17 cellular contexts compared by ENCODE assay signal in the genomic region with DNA sequence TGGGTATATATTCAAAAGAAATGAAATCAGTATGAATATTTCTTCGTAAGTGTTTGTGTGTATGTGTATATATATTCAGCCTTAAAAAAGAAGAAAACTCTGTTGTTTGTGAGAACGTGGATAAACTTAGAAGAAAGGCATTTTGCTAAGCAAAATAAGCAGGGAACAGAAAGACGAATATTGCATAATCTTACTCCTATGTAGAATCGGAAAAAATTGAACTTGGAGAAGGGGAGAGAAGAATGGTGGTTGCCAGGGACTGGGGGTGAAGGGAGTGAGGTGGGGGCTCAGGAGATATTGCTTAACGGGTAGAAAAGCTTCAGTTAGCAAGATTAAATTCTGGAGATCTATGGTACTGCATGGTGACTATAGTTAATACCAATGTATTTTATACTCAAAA. TPM values are rescaled to one million over a fixed set of nuclear protein-coding genes. Genes with fewer than 3 reads are reported as not detected.
A peak's percentile ranks its signal among the peaks of the same experiment; 100 is the strongest.
DNase-seq lines count a peak whose midpoint lies in the region; TF ChIP-seq lines count a peak whose summit lies in the region.
"Had no signal": no experiment of that assay in that cellular context is flagged by ENCODE, and none has a peak within 500 bp of the region (broad histone marks: within the 10 kb centered on the region; RNA-seq: fewer than 3 reads in every experiment).

No MANE protein-coding gene starts in this region.

- peaks cover 63% of the 10 kb centered on the region for H3K4me1 ChIP-seq in ACC112 (ENCODE audit: control insufficient read depth, insufficient read depth, low read length, unreplicated experiment)
- H3K4me1 ChIP-seq in GM23248 (ENCODE audit: insufficient read depth): peaks cover 78% of the 10 kb centered on the region
- H3K4me1 ChIP-seq in OCI-LY3 (ENCODE audit: low read length): no peaks in the 10 kb centered on the region
- peaks cover 69% of the 10 kb centered on the region for H3K4me1 ChIP-seq in osteoblast (ENCODE audit: insufficient read depth, low read length)
- H3K4me1 ChIP-seq: BLaER1, Caco-2 had no signal

- H4K20me1 ChIP-seq in GM23248 (ENCODE audit: insufficient read depth): no peaks in the 10 kb centered on the region
- H4K20me1 ChIP-seq in OCI-LY3 (ENCODE audit: insufficient read depth, low read length): no peaks in the 10 kb centered on the region
- no peaks in the 10 kb centered on the region for H4K20me1 ChIP-seq in osteoblast (ENCODE audit: insufficient read depth, low read length)
- H4K20me1 ChIP-seq: BLaER1 had no signal

- H3K27ac ChIP-seq in ACC112 (ENCODE audit: low read depth, low read length) (no peak overlapping the region; the same call in 1 of the 2 replicates), GM23248 (peak overlapping the region; percentile 84), OCI-LY3 (ENCODE audit: low read length) (no peak overlapping the region), osteoblast (ENCODE audit: low read depth, low read length) (peak overlapping the region; percentile 89)
- H3K27ac ChIP-seq: BLaER1, C4-2B had no signal

- TF ChIP-seq CTCF in OCI-LY3 (IDR thresholded peaks at IDR 0.05; ENCODE audit: low read depth, low read length) (no peak), osteoblast (IDR thresholded peaks at IDR 0.05; ENCODE audit: extremely low read depth, low read depth, low read length) (no peak)

- no peaks in the 10 kb centered on the region for H3K79me2 ChIP-seq in ACC112 (ENCODE audit: control insufficient read depth, insufficient read depth, low read length, unreplicated experiment)
- no peaks in the 10 kb centered on the region for H3K79me2 ChIP-seq in GM23248 (ENCODE audit: insufficient read depth)
- no peaks in the 10 kb centered on the region for H3K79me2 ChIP-seq in OCI-LY3 (ENCODE audit: low read length)
- no peaks in the 10 kb centered on the region for H3K79me2 ChIP-seq in osteoblast (ENCODE audit: insufficient read depth, low read length)

- 91 to 92% methylated on average over 5 of the region's 5 CpGs for WGBS in GM23248 (ENCODE audit: low coverage in 1 of 2, low lambda C conversion rate in 2 of 2, missing lambda C conversion rate in 2 of 2), 2 experiments

- DNase-seq in GM23248: no peak
- no peak for DNase-seq in osteoblast (ENCODE audit: insufficient read length, low spot score, missing footprints)
- no peak for DNase-seq in NCI-H345 (lab: John Stamatoyannopoulos, UW)
- DNase-seq in NCI-H510A treated with DMSO at 0.1 percent for 48 hours (lab: John Stamatoyannopoulos, UW): no peak
- DNase-seq in activated CD4-positive, alpha-beta T cell treated with anti-CD3 and anti-CD28 coated beads for 48 hours: no peak
- DNase-seq in iPS-NIHi7 (ENCODE audit: extremely low spot score): no peak
- DNase-seq: Caco-2; CD4-positive, CD25-positive, alpha-beta regulatory T cell; CD8-positive, alpha-beta T cell; DMS153; DND-41; H9 had no signal

- in situ Hi-C loops in GM23248 (cut with MboI): no loop called here

- H3K4me3 ChIP-seq in ACC112 (ENCODE audit: low read depth, low read length) (no peak overlapping the region), GM23248 (no peak overlapping the region), OCI-LY3 (ENCODE audit: low read length) (no peak overlapping the region), osteoblast (ENCODE audit: insufficient read depth, low read length) (no peak overlapping the region)
- H3K4me3 ChIP-seq: BLaER1, GM23338 had no signal

- H3K36me3 ChIP-seq in ACC112 (ENCODE audit: insufficient read depth, low read length): no peaks in the 10 kb centered on the region
- H3K36me3 ChIP-seq in GM23248 (ENCODE audit: low read depth): no peaks in the 10 kb centered on the region
- no peaks in the 10 kb centered on the region for H3K36me3 ChIP-seq in OCI-LY3 (replicated peaks; ENCODE audit: low read depth, low read length)
- H3K36me3 ChIP-seq in osteoblast (ENCODE audit: insufficient read depth, low read length): no peaks in the 10 kb centered on the region
- H3K36me3 ChIP-seq: BLaER1 had no signal

- peaks cover 58% of the 10 kb centered on the region for H3F3A ChIP-seq in GM23248 (ENCODE audit: insufficient read depth)

- H3K9me2 ChIP-seq in GM23248 (ENCODE audit: insufficient read depth): no peaks in the 10 kb centered on the region; the same call in 1 of the 2 replicates

- peak overlapping the region; percentile 12 for H3K4me2 ChIP-seq in GM23248 (ENCODE audit: unreplicated experiment)
- no peak overlapping the region for H3K4me2 ChIP-seq in OCI-LY3 (ENCODE audit: low read length)
- no peak overlapping the region for H3K4me2 ChIP-seq in osteoblast (ENCODE audit: insufficient read depth, low read length)
- H3K4me2 ChIP-seq: BLaER1, GM23338 had no signal

- no peaks in the 10 kb centered on the region for H3K9me3 ChIP-seq in GM23248 (ENCODE audit: low read depth)
- no peaks in the 10 kb centered on the region for H3K9me3 ChIP-seq in OCI-LY3 (ENCODE audit: insufficient read depth, low read length)
- H3K9me3 ChIP-seq in osteoblast (ENCODE audit: low read depth, low read length): no peaks in the 10 kb centered on the region
- H3K9me3 ChIP-seq: BLaER1, Caco-2 had no signal

- peak overlapping the region; percentile 15 for H2AFZ ChIP-seq in ACC112 (ENCODE audit: low read length, unreplicated experiment)
- H2AFZ ChIP-seq in GM23248: peak overlapping the region; percentile 31; the same call in 1 of the 2 replicates
- H2AFZ ChIP-seq in OCI-LY3 (ENCODE audit: low read depth, low read length): 0 out of 2 replicates have a peak overlapping the region, but pooled peaks have one; percentile 25
- no peak overlapping the region for H2AFZ ChIP-seq in osteoblast (ENCODE audit: low read length)
- H2AFZ ChIP-seq: GM23338 had no signal

- H3K27me3 ChIP-seq in ACC112 (ENCODE audit: insufficient read depth, low read length) (no peaks in the 10 kb centered on the region), GM23248 (replicated peaks; ENCODE audit: insufficient read depth) (no peaks in the 10 kb centered on the region), OCI-LY3 (ENCODE audit: low read depth, low read length) (peaks cover 4% of the 10 kb centered on the region; the same call in 1 of the 2 replicates), osteoblast (ENCODE audit: insufficient read depth, low read length) (no peaks in the 10 kb centered on the region)
- H3K27me3 ChIP-seq: BLaER1 had no signal

- H3K9ac ChIP-seq in GM23248 (no peak overlapping the region), OCI-LY3 (ENCODE audit: low read length) (no peak overlapping the region)
- H3K9ac ChIP-seq: BLaER1 had no signal

RNA-seq across cellular contexts. Expression of a gene that starts 40.3 kb away (rescaled TPM):
- 1,026 and 1,186 TPM in 2 replicates for total RNA-seq in GM23248 (2014; rRNA removed; shearing (Covaris generic))
- polyA plus RNA-seq in GM23248 (2016; fragmentation: Nextera tagmentation; extraction: Ambion mirVana): 693 and 700 TPM in 2 replicates
- 376 and 377 TPM in 2 replicates for total RNA-seq in osteoblast

Comparison
In these comparisons a context has a peak if more than half of its experiments do, and no peak if none do; other contexts are left out.
1. H3K27ac ChIP-seq: peak in GM23248 (single experiment) and osteoblast (single experiment); none in ACC112 (single experiment) and OCI-LY3 (single experiment).